In genomic region chr1:18953656-18954259, GRCh38 we compare ENCODE assay signal across 1 cellular context.
TF ChIP-seq lines count a peak whose summit lies in the region.

No MANE protein-coding gene starts in this region.

TF ChIP-seq in IMR-90, 13 proteins besides CTCF, POLR2A, EP300 and RAD21 (continued from another document):
- TF ChIP-seq MAZ (IDR thresholded peaks at IDR 0.05; ENCODE audit: borderline replicate concordance, low read depth, low read length) (no peak), FOS (IDR thresholded peaks at IDR 0.05; ENCODE audit: low read depth, low read length) (no peak)
